27 cellular contexts compared by ENCODE assay signal in the genomic region with DNA sequence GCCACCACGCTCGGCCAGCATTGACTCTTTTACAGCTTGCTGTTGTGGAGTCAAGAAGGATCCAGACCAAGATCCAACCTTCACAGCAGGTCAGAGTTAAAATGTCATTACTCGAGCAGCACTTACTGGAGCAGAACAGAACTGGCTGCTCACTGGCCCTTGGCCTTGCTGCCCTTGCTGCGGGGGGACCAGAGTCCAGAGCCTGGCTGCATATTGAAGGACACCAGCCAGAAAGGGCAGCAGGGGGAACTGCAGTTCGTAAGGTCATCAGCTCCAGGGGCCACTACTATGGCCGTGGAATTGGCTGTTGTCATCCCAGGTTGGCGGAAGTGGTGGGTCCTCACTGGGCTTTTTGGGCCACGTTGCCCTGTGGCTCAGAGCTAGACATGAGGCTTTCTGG.
"Had no signal": no experiment of that assay in that cellular context is flagged by ENCODE, and none has a peak within 500 bp of the region (broad histone marks: within the 10 kb centered on the region; RNA-seq: fewer than 3 reads in every experiment).

No MANE protein-coding gene starts in this region.

- DNase-seq: colonic mucosa; cortex of kidney; dermis blood vessel endothelial cell; dorsolateral prefrontal cortex; effector CD4-positive, alpha-beta T cell; effector CD8-positive, alpha-beta T cell; effector memory CD4-positive, alpha-beta T cell; effector memory CD8-positive, alpha-beta T cell; endodermal cell; erythroblast; esophagus squamous epithelium; foreskin fibroblast; foreskin keratinocyte; foreskin melanocyte; gastrocnemius medialis; head of caudate nucleus; heart left ventricle had no signal

- H3K27ac ChIP-seq: colonic mucosa, coronary artery, dorsolateral prefrontal cortex, epithelial cell of prostate, esophagus muscularis mucosa, esophagus squamous epithelium, foreskin keratinocyte, gastrocnemius medialis, gastroesophageal sphincter, heart left ventricle had no signal

- H3K27ac Mint-ChIP-seq: dendritic cell treated with granulocyte-macrophage colony-stimulating factor and Interleukin-4, amounts not matched to agents 40 ng/mL and 50 ng/mL, for 4 days; effector memory CD8-positive, alpha-beta T cell; endodermal cell had no signal

- H3K4me3 ChIP-seq: colonic mucosa, coronary artery, dorsolateral prefrontal cortex, esophagus muscularis mucosa, esophagus squamous epithelium, gastrocnemius medialis, gastroesophageal sphincter, heart left ventricle had no signal

- H3K4me1 ChIP-seq: colonic mucosa, esophagus muscularis mucosa, foreskin keratinocyte, gastrocnemius medialis, gastroesophageal sphincter, heart left ventricle had no signal

- H3K9me3 Mint-ChIP-seq: dendritic cell treated with granulocyte-macrophage colony-stimulating factor and Interleukin-4, amounts not matched to agents 40 ng/mL and 50 ng/mL, for 4 days; effector memory CD8-positive, alpha-beta T cell; endodermal cell had no signal

- H3K27me3 ChIP-seq: colonic mucosa, dorsolateral prefrontal cortex, esophagus muscularis mucosa, esophagus squamous epithelium, gastrocnemius medialis, gastroesophageal sphincter had no signal

- ATAC-seq: effector memory CD8-positive, alpha-beta T cell; esophagus mucosa; foreskin keratinocyte; gastrocnemius medialis; gastroesophageal sphincter; heart left ventricle had no signal

- H3K36me3 ChIP-seq: colonic mucosa, esophagus muscularis mucosa, esophagus squamous epithelium, gastrocnemius medialis, gastroesophageal sphincter, heart left ventricle had no signal

- FAIRE-seq: colon, endometrium, endothelial cell of umbilical vein, frontal cortex had no signal

- H3K9me3 ChIP-seq: colonic mucosa, esophagus muscularis mucosa, esophagus squamous epithelium, gastrocnemius medialis, gastroesophageal sphincter, heart left ventricle had no signal

- H3K4me3 Mint-ChIP-seq: dendritic cell treated with granulocyte-macrophage colony-stimulating factor and Interleukin-4, amounts not matched to agents 40 ng/mL and 50 ng/mL, for 4 days; effector memory CD8-positive, alpha-beta T cell; endodermal cell had no signal
